Comparison of ENCODE assay signal across 9 cellular contexts in the genomic region with DNA sequence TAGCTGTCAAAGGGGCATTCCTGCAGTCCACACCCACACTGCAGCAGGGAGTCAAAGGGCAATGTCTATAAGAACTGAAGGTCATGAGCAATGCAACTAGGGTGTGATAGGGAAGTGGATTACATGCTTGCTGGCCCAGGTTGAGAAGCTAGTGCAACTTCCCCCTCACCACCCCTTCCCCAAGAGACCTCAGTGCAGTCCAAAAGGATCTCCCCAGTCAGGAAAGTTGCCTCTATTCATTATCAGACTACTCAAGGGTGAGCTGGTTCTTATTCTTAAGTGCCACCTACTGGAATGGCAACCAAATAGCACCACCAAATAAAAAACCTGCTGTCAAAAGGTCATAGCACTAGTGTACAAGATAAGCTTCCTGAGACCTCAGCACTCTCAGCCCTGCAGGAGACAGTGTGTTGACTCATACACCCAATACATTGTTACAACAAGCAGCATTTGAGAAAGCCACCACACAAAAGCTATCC. TPM values are rescaled to one million over a fixed set of nuclear protein-coding genes. Genes with fewer than 3 reads are reported as not detected.
DNase-seq lines count a peak whose midpoint lies in the region; ATAC-seq, FAIRE-seq and TF ChIP-seq lines count a peak whose summit lies in the region.
"Had no signal": no experiment of that assay in that cellular context is flagged by ENCODE, and none has a peak within 500 bp of the region (broad histone marks: within the 10 kb centered on the region; RNA-seq: fewer than 3 reads in every experiment).

No MANE protein-coding gene starts in this region.

- H3K9me2 ChIP-seq in HCT116 (ENCODE audit: insufficient read depth) = no peaks in the 10 kb centered on the region
- no peaks in the 10 kb centered on the region for H3K9me2 ChIP-seq in PC-9 (ENCODE audit: insufficient read depth)

- no peak overlapping the region for H2AFZ ChIP-seq in HCT116 (ENCODE audit: low read depth, low read length, poor library complexity, severe bottlenecking)
- no peak overlapping the region for H2AFZ ChIP-seq in PC-9
- H2AFZ ChIP-seq in keratinocyte (ENCODE audit: control insufficient read depth, low read length) = no peak overlapping the region

- intact Hi-C loops in HCT116 (cut with micrococcal nuclease) = no loop called here
- intact Hi-C loops in PC-9 (cut with micrococcal nuclease; ENCODE audit: unreplicated experiment) = loop anchor here (5.0 kb wide), 1 partner anchor 295 kb away; no protein-coding TSS in a partner anchor
- intact Hi-C loops in tibial artery (cut with DNase I; ENCODE audit: low total_unique reads) = no loop called here

- H3K79me2 ChIP-seq in HCT116 (ENCODE audit: insufficient read depth, low read length) (no peaks in the 10 kb centered on the region), PC-9 (ENCODE audit: low read depth) (no peaks in the 10 kb centered on the region), keratinocyte (ENCODE audit: control insufficient read depth, insufficient read depth, low read length) (no peaks in the 10 kb centered on the region)

- peaks cover 5 to 7% of the 10 kb centered on the region in 2 experiments; a peak in 1 of 4 replicates for H3K9me3 ChIP-seq in HCT116 (ENCODE audit: control insufficient read depth in 1 of 2, insufficient read depth in 1 of 2, low read depth in 1 of 2, low read length in 2 of 2)
- H3K9me3 ChIP-seq in PC-9 (ENCODE audit: insufficient read depth, low read depth) = peaks cover 3% of the 10 kb centered on the region; the same call in 1 of the 2 replicates
- H3K9me3 ChIP-seq in keratinocyte (ENCODE audit: control insufficient read depth, low read depth, low read length) = no peaks in the 10 kb centered on the region
- peaks cover 0 to 22% (median 4%) of the 10 kb centered on the region in 3 donors for H3K9me3 ChIP-seq in tibial artery

- H3K36me3 ChIP-seq in HCT116 (ENCODE audit: control insufficient read depth in 1 of 2, insufficient read depth in 2 of 2, low read length in 2 of 2) = no peaks in the 10 kb centered on the region
- H3K36me3 ChIP-seq in PC-9 (ENCODE audit: low read depth) = no peaks in the 10 kb centered on the region
- H3K36me3 ChIP-seq in keratinocyte (ENCODE audit: control insufficient read depth in 2 of 2, extremely low read depth in 1 of 2, insufficient read depth in 2 of 2, low read length in 2 of 2) = no peaks in the 10 kb centered on the region
- H3K36me3 ChIP-seq in tibial artery = no peaks in the 10 kb centered on the region
- H3K36me3 ChIP-seq: heart left ventricle had no signal

- H3K4me2 ChIP-seq in HCT116 (ENCODE audit: low read length) (0 out of 2 replicates have a peak overlapping the region, but pooled peaks have one; percentile 5), PC-9 (no peak overlapping the region), keratinocyte (ENCODE audit: control insufficient read depth, extremely low read depth, insufficient read depth, low read depth, low read length) (peak overlapping the region; percentile 52)

- H3F3A ChIP-seq in PC-9 (ENCODE audit: insufficient read depth, low read depth) = no peaks in the 10 kb centered on the region

- TF ChIP-seq POLR2A in HCT116 (IDR thresholded peaks at IDR 0.05; ENCODE audit: borderline replicate concordance, extremely low read depth, insufficient read depth, insufficient read length) = no peak

- BruUV-seq in HCT116 (replicated peaks; lab: Mats Ljungman, UMichigan) = no TSS peak
- BruUV-seq in PC-9 (replicated peaks; lab: Mats Ljungman, UMichigan) = no TSS peak

- TF ChIP-seq CTCF in GM12864 (IDR thresholded peaks at IDR 0.05; ENCODE audit: low read depth, low read length, missing control alignments) = peak; percentile 51
- peak; percentile 12 to 50 (median 37); a peak in 3 of 6 replicates for TF ChIP-seq CTCF in HCT116 (IDR thresholded peaks at IDR 0.05 in 2 of 3, conservative IDR thresholded peaks at IDR 0.05 in 1 of 3; ENCODE audit: borderline replicate concordance in 1 of 3, insufficient read depth in 1 of 3, low read depth in 2 of 3, low read length in 2 of 3)
- TF ChIP-seq CTCF in PC-9 (conservative IDR thresholded peaks at IDR 0.05) = peak; percentile 51
- peak; percentile 40 to 59 (median 54) for TF ChIP-seq CTCF in keratinocyte (optimal IDR thresholded peaks at IDR 0.05 in 1 of 3, IDR thresholded peaks at IDR 0.05 in 1 of 3, conservative IDR thresholded peaks at IDR 0.05 in 1 of 3; ENCODE audit: extremely low read depth in 1 of 3, insufficient read depth in 2 of 3, low read length in 3 of 3)
- no peak for TF ChIP-seq CTCF in tibial artery (IDR thresholded peaks at IDR 0.05)

- TF ChIP-seq RAD21 in HCT116 (IDR thresholded peaks at IDR 0.05; ENCODE audit: low read depth) = peak; percentile 51

- no peaks in the 10 kb centered on the region for H3K9me1 ChIP-seq in keratinocyte (ENCODE audit: control insufficient read depth, extremely low read depth, insufficient read depth, low read length)

- no peak overlapping the region for H3K4me3 ChIP-seq in GM12864 (ENCODE audit: low read depth, low read length)
- no peak overlapping the region for H3K4me3 ChIP-seq in HCT116 (replicated peaks in 1 of 2; ENCODE audit: low read depth in 1 of 2, low read length in 2 of 2)
- H3K4me3 ChIP-seq in PC-9 = no peak overlapping the region
- no peak overlapping the region for H3K4me3 ChIP-seq in keratinocyte (ENCODE audit: control insufficient read depth in 2 of 3, extremely low read depth in 1 of 3, insufficient read depth in 2 of 3, low read depth in 1 of 3, low read length in 3 of 3)
- no peak overlapping the region for H3K4me3 ChIP-seq in tibial artery
- H3K4me3 ChIP-seq: heart left ventricle had no signal

- H4K20me1 ChIP-seq in HCT116 (ENCODE audit: insufficient read depth) = no peaks in the 10 kb centered on the region
- H4K20me1 ChIP-seq in PC-9 (ENCODE audit: insufficient read depth) = no peaks in the 10 kb centered on the region
- H4K20me1 ChIP-seq in keratinocyte (ENCODE audit: control insufficient read depth, extremely low read depth, insufficient read depth, low read length) = no peaks in the 10 kb centered on the region

- POLR2A ChIA-PET in HCT116 (lab: Charles Lee) = no interaction called here
- POLR2A ChIA-PET in PC-9 (lab: Charles Lee; ENCODE audit: unreplicated experiment) = no interaction called here

- H3K27me3 ChIP-seq in HCT116 (ENCODE audit: insufficient read depth, low read length) (no peaks in the 10 kb centered on the region), PC-9 (ENCODE audit: insufficient read depth, low read depth) (no peaks in the 10 kb centered on the region), keratinocyte (ENCODE audit: control insufficient read depth, extremely low read depth, insufficient read depth, low read length) (no peaks in the 10 kb centered on the region), tibial artery (no peaks in the 10 kb centered on the region)
- H3K27me3 ChIP-seq: heart left ventricle had no signal

- dilution Hi-C loops in keratinocyte (cut with MboI; ENCODE audit: extremely low pct_ligation_motif_present, low sequenced_read_pairs) = no loop called here

- H3K9ac ChIP-seq in HCT116 (ENCODE audit: low read length) (no peak overlapping the region), keratinocyte (ENCODE audit: control insufficient read depth, extremely low read depth, insufficient read depth, low read length) (no peak overlapping the region)

- H3K4me1 ChIP-seq in HCT116 (ENCODE audit: control insufficient read depth in 1 of 2, insufficient read depth in 2 of 2, low read length in 2 of 2) (peaks cover 7 to 30% of the 10 kb centered on the region in 2 experiments), PC-9 (replicated peaks; ENCODE audit: insufficient read depth) (peaks cover 13% of the 10 kb centered on the region; the same call in 1 of the 2 replicates), keratinocyte (ENCODE audit: control insufficient read depth, extremely low read depth, insufficient read depth, low read length) (peaks cover 29% of the 10 kb centered on the region), tibial artery (no peaks in the 10 kb centered on the region)

- peak; percentile 5 for DNase-seq in GM12864 (ENCODE audit: low read depth)
- no peak for DNase-seq in HCT116 (ENCODE audit: low read depth, low spot score)
- DNase-seq in PC-9 = peak in 1 of 2 experiments; percentile 41
- DNase-seq in keratinocyte (ENCODE audit: low read depth, low spot score) = peak; percentile 70
- no peak for DNase-seq in tibial artery
- DNase-seq in activated CD4-positive, alpha-beta T cell treated with anti-CD3 and anti-CD28 coated beads for 4 hours = no peak
- DNase-seq in NCI-H1092 (lab: John Stamatoyannopoulos, UW) = no peak
- DNase-seq in NCI-H510A (lab: John Stamatoyannopoulos, UW) = no peak
- DNase-seq: heart left ventricle had no signal

- CTCF ChIA-PET in HCT116 (lab: Charles Lee) = interaction anchor here (1.3 kb wide), 1 partner anchor 23 kb away, joined by 4 read pairs; no protein-coding TSS in a partner anchor
- CTCF ChIA-PET in PC-9 (lab: Charles Lee) = interaction anchor here (1.0 kb wide), 1 partner anchor 22 kb away, joined by 5 read pairs; no protein-coding TSS in a partner anchor

- RAD21 ChIA-PET in HCT116 (lab: Charles Lee; ENCODE audit: low non-redundant PET in 1 of 2, low total read pairs in 2 of 2, uncharacterized antibody in 2 of 2, unreplicated experiment in 2 of 2) = no interaction called here

- ATAC-seq in HCT116 = peak; percentile 79

- H3K27ac ChIP-seq in HCT116 (ENCODE audit: low read depth, low read length) (no peak overlapping the region), PC-9 (no peak overlapping the region), keratinocyte (ENCODE audit: control insufficient read depth, insufficient read depth, low read length) (no peak overlapping the region), tibial artery (no peak overlapping the region)
- H3K27ac ChIP-seq: heart left ventricle had no signal

- peak; percentile 99 for FAIRE-seq in keratinocyte (lab: Jason Lieb, UNC)

TF ChIP-seq in HCT116, 20 proteins besides CTCF, POLR2A, EP300 and RAD21 (continues in another document):
- TF ChIP-seq, protein P1, sequence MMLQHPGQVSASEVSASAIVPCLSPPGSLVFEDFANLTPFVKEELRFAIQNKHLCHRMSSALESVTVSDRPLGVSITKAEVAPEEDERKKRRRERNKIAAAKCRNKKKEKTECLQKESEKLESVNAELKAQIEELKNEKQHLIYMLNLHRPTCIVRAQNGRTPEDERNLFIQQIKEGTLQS (IDR thresholded peaks at IDR 0.05) = no peak
- TF ChIP-seq SRF (IDR thresholded peaks at IDR 0.05; ENCODE audit: low read depth) (no peak), EGR1 (IDR thresholded peaks at IDR 0.05; ENCODE audit: low read depth) (no peak), POLR2AphosphoS5 (IDR thresholded peaks at IDR 0.05; ENCODE audit: low read depth, low read length) (no peak)

RNA-seq across cellular contexts. Expression of a gene that starts 28.2 kb away (rescaled TPM):
- total RNA-seq in HCT116 (2021; ENCODE audit: unreplicated experiment) = 13.1 TPM
- polyA plus RNA-seq in HCT116 (2012) = 3.4 and 6.3 TPM in 2 replicates
- total RNA-seq in PC-9 (2021) = 16.9 and 17.5 TPM in 2 replicates
- 6.4 to 18.9 TPM (median 12.6 TPM) in 3 replicates for polyA plus RNA-seq in keratinocyte
- 6.8 TPM for polyA plus RNA-seq in keratinocyte (2011; ENCODE audit: low read depth)
- polyA plus RNA-seq in keratinocyte (2011; cell fraction: cytosol; rRNA removed) = 6.6 and 15.4 TPM in 2 replicates
- 18.7 and 25.9 TPM in 2 replicates for polyA plus RNA-seq in keratinocyte (2011; cell fraction: nucleus; rRNA removed)
- polyA plus RNA-seq in keratinocyte (2012; ENCODE audit: low replicate concordance) = 6.1 and 8.9 TPM in 2 replicates
- 0.52 to 16.1 TPM (median 2.8 TPM) in 3 replicates for polyA minus RNA-seq in keratinocyte
- polyA minus RNA-seq in keratinocyte (2011; cell fraction: cytosol; rRNA and poly(A)+ RNA removed) = 6.7 TPM
- polyA minus RNA-seq in keratinocyte (2011; cell fraction: nucleus; rRNA and poly(A)+ RNA removed) = 7.2 and 13.3 TPM in 2 replicates

Comparison
In these comparisons a context has a peak if more than half of its experiments do, and no peak if none do; other contexts are left out.
1. DNase-seq: peak in GM12864 (single experiment) and keratinocyte (single experiment); none in HCT116 (single experiment), tibial artery (0 of 2), activated CD4-positive, alpha-beta T cell treated with anti-CD3 and anti-CD28 coated beads for 4 hours (0 of 2), NCI-H1092 (single experiment) and NCI-H510A (single experiment).
2. CTCF ChIP-seq: peak in GM12864 (single experiment), HCT116 (3 of 3), PC-9 (single experiment) and keratinocyte (3 of 3); none in tibial artery (0 of 2).